Comparison of ENCODE assay signal across 18 cellular contexts in the genomic region with DNA sequence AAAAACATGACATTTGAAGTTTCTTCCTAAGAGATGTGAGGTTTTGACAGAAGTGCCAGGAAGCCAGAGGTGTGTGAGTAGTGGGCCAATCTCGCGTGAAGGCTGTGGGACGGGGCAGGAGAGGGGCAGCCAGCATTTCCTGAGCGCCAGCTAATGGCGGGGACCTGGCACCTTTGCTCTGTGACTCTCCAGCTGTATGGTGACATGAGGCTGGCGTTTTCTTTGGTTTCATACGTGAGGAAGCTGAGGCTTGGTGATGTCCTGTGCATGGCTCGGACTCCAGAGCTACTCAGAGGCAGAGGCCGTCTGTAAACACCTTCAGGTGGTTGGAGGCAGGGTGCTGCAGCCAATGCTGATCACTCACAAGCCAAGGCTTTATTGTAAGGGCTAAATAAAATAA. TPM values are rescaled to one million over a fixed set of nuclear protein-coding genes. Genes with fewer than 3 reads are reported as not detected.
DNase-seq lines count a peak whose midpoint lies in the region; ATAC-seq and TF ChIP-seq lines count a peak whose summit lies in the region.
"Had no signal": no experiment of that assay in that cellular context is flagged by ENCODE, and none has a peak within 500 bp of the region (broad histone marks: within the 10 kb centered on the region; RNA-seq: fewer than 3 reads in every experiment).

No MANE protein-coding gene starts in this region.

- no peak for DNase-seq in CD4-positive, CD25-positive, alpha-beta regulatory T cell
- no peak for DNase-seq in HL-60 (ENCODE audit: low read depth in 1 of 2, low spot score in 1 of 2)
- DNase-seq in natural killer cell treated with Interleukin-12 subunit alpha and Interleukin-12 subunit beta and Interleukin-15 and Interleukin-18, amount 100 ng/mL, for 72 hours (ENCODE audit: low spot score), result no peak
- no peak for DNase-seq in RPMI8226
- no peak for DNase-seq in left lobe of liver (ENCODE audit: low spot score)
- DNase-seq: C1 segment of cervical spinal cord; KG1; left cardiac atrium; NCI-H1092; NCI-H2081 treated with DMSO at 0.1 percent for 48 hours; NCI-H526; SIG-M5; stimulated activated CD4-positive, alpha-beta T cell treated with anti-CD3 and anti-CD28 coated beads, Interleukin-2, amount 100 ng/mL, for 48 hours had no signal

- TF ChIP-seq CTCF in HL-60 (IDR thresholded peaks at IDR 0.05; ENCODE audit: insufficient read depth, low read length), result no peak

- peaks cover 99% of the 10 kb centered on the region for H3K4me1 ChIP-seq in CD4-positive, CD25-positive, alpha-beta regulatory T cell (ENCODE audit: control insufficient read depth, insufficient read depth, low read length, poor library complexity, severe bottlenecking)
- H3K4me1 ChIP-seq: HAP-1, parathyroid adenoma had no signal

- H3K4me3 ChIP-seq in CD4-positive, CD25-positive, alpha-beta regulatory T cell (ENCODE audit: low read depth, low read length), result peak overlapping the region; percentile 53
- no peak overlapping the region for H3K4me3 ChIP-seq in HL-60 (replicated peaks; ENCODE audit: insufficient read depth, low read length)
- H3K4me3 ChIP-seq: HAP-1, thoracic aorta had no signal

- H3K27ac ChIP-seq in CD4-positive, CD25-positive, alpha-beta regulatory T cell (ENCODE audit: insufficient read depth, low read length, poor library complexity, severe bottlenecking), result peak overlapping the region; percentile 97
- peak overlapping the region; percentile 82 for H3K27ac ChIP-seq in HL-60 (replicated peaks)
- H3K27ac ChIP-seq: parathyroid adenoma, thoracic aorta had no signal

- H3K4me1 Mint-ChIP-seq in CD4-positive, CD25-positive, alpha-beta regulatory T cell, result peaks cover 39 to 99% (median 83%) of the 10 kb centered on the region in 4 donors
- H3K4me1 Mint-ChIP-seq in activated T-helper 17 cell treated with anti-CD3 and anti-CD28 coated beads, Interleukin-2, amount 50 U/mL, for 72 hours, result peaks cover 89% of the 10 kb centered on the region
- peaks cover 87 to 93% of the 10 kb centered on the region in 2 donors for H3K4me1 Mint-ChIP-seq in natural killer cell treated with Interleukin-12 subunit alpha and Interleukin-12 subunit beta and Interleukin-15 and Interleukin-18, amount 100 ng/mL, for 72 hours (ENCODE audit: low read depth in 2 of 2)

- H3K27me3 Mint-ChIP-seq in CD4-positive, CD25-positive, alpha-beta regulatory T cell, result no peaks in the 10 kb centered on the region
- no peaks in the 10 kb centered on the region for H3K27me3 Mint-ChIP-seq in activated T-helper 17 cell treated with anti-CD3 and anti-CD28 coated beads, Interleukin-2, amount 50 U/mL, for 72 hours
- H3K27me3 Mint-ChIP-seq in natural killer cell treated with Interleukin-12 subunit alpha and Interleukin-12 subunit beta and Interleukin-15 and Interleukin-18, amount 100 ng/mL, for 72 hours, result no peaks in the 10 kb centered on the region

- peak overlapping the region in 2 of 3 donors; percentile 98 to 99 for H3K27ac Mint-ChIP-seq in CD4-positive, CD25-positive, alpha-beta regulatory T cell
- H3K27ac Mint-ChIP-seq in activated T-helper 17 cell treated with anti-CD3 and anti-CD28 coated beads, Interleukin-2, amount 50 U/mL, for 72 hours, result peak overlapping the region; percentile 95
- H3K27ac Mint-ChIP-seq in natural killer cell treated with Interleukin-12 subunit alpha and Interleukin-12 subunit beta and Interleukin-15 and Interleukin-18, amount 100 ng/mL, for 72 hours, result no peak overlapping the region

- H3K4me3 Mint-ChIP-seq in CD4-positive, CD25-positive, alpha-beta regulatory T cell, result peak overlapping the region; percentile 45 to 82 (median 80)
- H3K4me3 Mint-ChIP-seq in activated T-helper 17 cell treated with anti-CD3 and anti-CD28 coated beads, Interleukin-2, amount 50 U/mL, for 72 hours, result no peak overlapping the region
- H3K4me3 Mint-ChIP-seq in natural killer cell treated with Interleukin-12 subunit alpha and Interleukin-12 subunit beta and Interleukin-15 and Interleukin-18, amount 100 ng/mL, for 72 hours, result peak overlapping the region; percentile 88

- ATAC-seq in CD4-positive, CD25-positive, alpha-beta regulatory T cell (ENCODE audit: low read depth in 2 of 2), result no peak
- ATAC-seq in activated T-helper 17 cell treated with anti-CD3 and anti-CD28 coated beads, Interleukin-2, amount 50 U/mL, for 72 hours (replicated peaks), result peak; percentile 14
- peak; percentile 4 to 31 for ATAC-seq in natural killer cell treated with Interleukin-12 subunit alpha and Interleukin-12 subunit beta and Interleukin-15 and Interleukin-18, amount 100 ng/mL, for 72 hours
- ATAC-seq in GM21576 (IDR thresholded peaks at IDR 0.05; ENCODE audit: unreplicated experiment), result no peak
- no peak for ATAC-seq in left lobe of liver
- ATAC-seq: left cardiac atrium had no signal

- peaks cover 0 to 1% (median 0%) of the 10 kb centered on the region in 7 donors for H3K9me3 Mint-ChIP-seq in CD4-positive, CD25-positive, alpha-beta regulatory T cell
- no peaks in the 10 kb centered on the region for H3K9me3 Mint-ChIP-seq in activated T-helper 17 cell treated with anti-CD3 and anti-CD28 coated beads, Interleukin-2, amount 50 U/mL, for 72 hours
- H3K9me3 Mint-ChIP-seq in natural killer cell treated with Interleukin-12 subunit alpha and Interleukin-12 subunit beta and Interleukin-15 and Interleukin-18, amount 100 ng/mL, for 72 hours, result peaks cover 5% of the 10 kb centered on the region

- H3K27me3 ChIP-seq in CD4-positive, CD25-positive, alpha-beta regulatory T cell (ENCODE audit: control insufficient read depth, insufficient read depth, low read length), result no peaks in the 10 kb centered on the region
- H3K27me3 ChIP-seq in HL-60 (ENCODE audit: insufficient read depth, poor library complexity, severe bottlenecking), result no peaks in the 10 kb centered on the region

- H3K36me3 ChIP-seq in CD4-positive, CD25-positive, alpha-beta regulatory T cell (ENCODE audit: control insufficient read depth, insufficient read depth, low read length), result peaks cover 66% of the 10 kb centered on the region
- H3K36me3 ChIP-seq: HAP-1, thoracic aorta had no signal

- no peaks in the 10 kb centered on the region for H3K9me3 ChIP-seq in CD4-positive, CD25-positive, alpha-beta regulatory T cell (ENCODE audit: control insufficient read depth in 2 of 2, low read length in 2 of 2)
- H3K9me3 ChIP-seq: HAP-1, thoracic aorta had no signal

- peaks cover 74% of the 10 kb centered on the region for H3K36me3 Mint-ChIP-seq in CD4-positive, CD25-positive, alpha-beta regulatory T cell
- H3K36me3 Mint-ChIP-seq in activated T-helper 17 cell treated with anti-CD3 and anti-CD28 coated beads, Interleukin-2, amount 50 U/mL, for 72 hours (ENCODE audit: low read depth), result peaks cover 100% of the 10 kb centered on the region
- H3K36me3 Mint-ChIP-seq in natural killer cell treated with Interleukin-12 subunit alpha and Interleukin-12 subunit beta and Interleukin-15 and Interleukin-18, amount 100 ng/mL, for 72 hours, result peaks cover 60% of the 10 kb centered on the region

RNA-seq across cellular contexts. Expression of a gene that starts 53.8 kb away (rescaled TPM):
- total RNA-seq in CD4-positive, CD25-positive, alpha-beta regulatory T cell, result 376 TPM
- 100 to 1,000 TPM; 153 to 176 (median 164) TPM for polyA plus RNA-seq in CD4-positive, CD25-positive, alpha-beta regulatory T cell
- total RNA-seq in activated T-helper 17 cell treated with anti-CD3 and anti-CD28 coated beads, Interleukin-2, amount 50 U/mL, for 72 hours, result 100 to 1,000 TPM; 253 to 343 TPM
- total RNA-seq in natural killer cell treated with Interleukin-12 subunit alpha and Interleukin-12 subunit beta and Interleukin-15 and Interleukin-18, amount 100 ng/mL, for 72 hours, result 100 to 1,000 TPM; 290 to 416 TPM
- total RNA-seq in left lobe of liver, result 2.8 TPM

Comparison
In these comparisons a context has a peak if more than half of its experiments do, and no peak if none do; other contexts are left out.
1. ATAC-seq: peak in activated T-helper 17 cell treated with anti-CD3 and anti-CD28 coated beads, Interleukin-2, amount 50 U/mL, for 72 hours (single experiment) and natural killer cell treated with Interleukin-12 subunit alpha and Interleukin-12 subunit beta and Interleukin-15 and Interleukin-18, amount 100 ng/mL, for 72 hours (2 of 2); none in CD4-positive, CD25-positive, alpha-beta regulatory T cell (0 of 2), GM21576 (single experiment) and left lobe of liver (single experiment).
2. H3K27ac Mint-ChIP-seq: peak in CD4-positive, CD25-positive, alpha-beta regulatory T cell (2 of 3) and activated T-helper 17 cell treated with anti-CD3 and anti-CD28 coated beads, Interleukin-2, amount 50 U/mL, for 72 hours (single experiment); none in natural killer cell treated with Interleukin-12 subunit alpha and Interleukin-12 subunit beta and Interleukin-15 and Interleukin-18, amount 100 ng/mL, for 72 hours (0 of 2).
3. RNA of a gene that starts 53.8 kb away (total RNA-seq): 290 to 416 TPM in natural killer cell treated with Interleukin-12 subunit alpha and Interleukin-12 subunit beta and Interleukin-15 and Interleukin-18, amount 100 ng/mL, for 72 hours, 376 TPM in CD4-positive, CD25-positive, alpha-beta regulatory T cell (single experiment) and 253 to 343 TPM in activated T-helper 17 cell treated with anti-CD3 and anti-CD28 coated beads, Interleukin-2, amount 50 U/mL, for 72 hours; 2.8 TPM in left lobe of liver (single experiment); every median in the first group is over 10 times any median in the second.